ENCODE assay signal across 2 cellular contexts in genomic region chr13:64716936-64717335, GRCh38.
TF ChIP-seq lines count a peak whose summit lies in the region.

No MANE protein-coding gene starts in this region.

TF ChIP-seq in GM23338, 12 proteins besides CTCF, POLR2A, EP300 and RAD21:
- TF ChIP-seq ZNF462 (CRISPR knock-in tag; IDR thresholded peaks at IDR 0.05) (no peak), POLR2AphosphoS5 (IDR thresholded peaks at IDR 0.05; ENCODE audit: low read depth) (no peak), STAT1 (IDR thresholded peaks at IDR 0.05; ENCODE audit: unreplicated experiment) (no peak), ZNF114 (CRISPR knock-in tag; IDR thresholded peaks at IDR 0.05) (no peak), EZH2 (IDR thresholded peaks at IDR 0.05; ENCODE audit: low read depth, unreplicated experiment) (no peak), ETS1 (IDR thresholded peaks at IDR 0.05) (no peak), CREB1 (CRISPR knock-in tag; IDR thresholded peaks at IDR 0.05; ENCODE audit: low read depth) (no peak), JUNB (IDR thresholded peaks at IDR 0.05; ENCODE audit: unreplicated experiment) (no peak)

TF ChIP-seq in GM12878, 131 proteins besides CTCF, POLR2A, EP300 and RAD21 (continued from another document):
- TF ChIP-seq ZNF687 (IDR thresholded peaks at IDR 0.05) (no peak), ZNF207 (IDR thresholded peaks at IDR 0.05; ENCODE audit: borderline replicate concordance) (no peak), SMAD5 (IDR thresholded peaks at IDR 0.05; ENCODE audit: low read depth) (no peak), ETV6 (conservative IDR thresholded peaks at IDR 0.05 in 1 of 2, IDR thresholded peaks at IDR 0.05 in 1 of 2; ENCODE audit: borderline replicate concordance in 1 of 2, low read depth in 1 of 2) (no peak), BRCA1 (IDR thresholded peaks at IDR 0.05; ENCODE audit: low read depth, low read length) (no peak), TBL1XR1 (IDR thresholded peaks at IDR 0.05; ENCODE audit: low read depth, low read length) (no peak)
TF ChIP-seq in GM12878: peak in this region for 2.
